22 cellular contexts compared by ENCODE assay signal in genomic region chrX:82230013-82230412, GRCh38.
A peak's percentile ranks its signal among the peaks of the same experiment; 100 is the strongest.
DNase-seq lines count a peak whose midpoint lies in the region; ATAC-seq, FAIRE-seq and TF ChIP-seq lines count a peak whose summit lies in the region.
"Had no signal": no experiment of that assay in that cellular context is flagged by ENCODE, and none has a peak within 500 bp of the region (broad histone marks: within the 10 kb centered on the region; RNA-seq: fewer than 3 reads in every experiment).

No MANE protein-coding gene starts in this region.

- no peaks in the 10 kb centered on the region for H3K4me1 Mint-ChIP-seq in WTC11
- no peaks in the 10 kb centered on the region for H3K4me1 Mint-ChIP-seq in progenitor cell of endocrine pancreas (ENCODE audit: low read depth)
- H3K4me1 Mint-ChIP-seq: stimulated activated naive CD8-positive, alpha-beta T cell treated with anti-CD3 and anti-CD28 coated beads, Interleukin-15, amount 100 ng/mL, for 72 hours had no signal

- POLR2A ChIA-PET in WTC11 (lab: Charles Lee), result no interaction called here

- DNase-seq in NCI-H524 treated with DMSO at 0.1 percent for 48 hours (lab: John Stamatoyannopoulos, UW), result peak; percentile 0
- no peak for DNase-seq in NCI-H524 (lab: John Stamatoyannopoulos, UW)
- peak; percentile 2 for DNase-seq in NAMALWA (ENCODE audit: low spot score)
- no peak for DNase-seq in WTC11 (ENCODE audit: low spot score)
- no peak for DNase-seq in progenitor cell of endocrine pancreas (ENCODE audit: low spot score, unreplicated experiment)
- DNase-seq in GOT3 (lab: John Stamatoyannopoulos, UW), result no peak
- DNase-seq in NCI-H2029 (lab: John Stamatoyannopoulos, UW), result no peak
- DNase-seq in urothelium cell line (ENCODE audit: low spot score), result no peak
- DNase-seq: activated CD4-positive, alpha-beta memory T cell treated with anti-CD3 and anti-CD28 coated beads for 36 hours; activated CD4-positive, CD25-positive, alpha-beta regulatory T cell; activated gamma-delta T cell treated with Interleukin-2 at 50 U/mL for 16 hours; body of pancreas; foreskin keratinocyte; hippocampal formation; MV-4-11; NCI-H1930; NCI-H446; stimulated activated CD4-positive, alpha-beta T cell treated with anti-CD3 and anti-CD28 coated beads, Interleukin-12 subunit alpha, Interleukin-12 subunit beta, amount 100 ng/mL, for 4 hours; stimulated activated naive CD8-positive, alpha-beta T cell treated with anti-CD3 and anti-CD28 coated beads, Interleukin-15, amount 100 ng/mL, for 72 hours; tibial artery had no signal

- H3K27ac Mint-ChIP-seq in WTC11 (no peak overlapping the region), progenitor cell of endocrine pancreas (no peak overlapping the region)
- H3K27ac Mint-ChIP-seq: activated CD4-positive, alpha-beta memory T cell treated with anti-CD3 and anti-CD28 coated beads for 36 hours; stimulated activated naive CD8-positive, alpha-beta T cell treated with anti-CD3 and anti-CD28 coated beads, Interleukin-15, amount 100 ng/mL, for 72 hours had no signal

- H3K9me3 Mint-ChIP-seq in WTC11 (peaks cover 33% of the 10 kb centered on the region), progenitor cell of endocrine pancreas (ENCODE audit: low read depth) (peaks cover 45% of the 10 kb centered on the region)

- H3K27me3 Mint-ChIP-seq in WTC11 (ENCODE audit: low read depth) (no peaks in the 10 kb centered on the region; the same call in 1 of the 2 replicates), progenitor cell of endocrine pancreas (no peaks in the 10 kb centered on the region)
- H3K27me3 Mint-ChIP-seq: activated CD4-positive, alpha-beta memory T cell treated with anti-CD3 and anti-CD28 coated beads for 36 hours; stimulated activated naive CD8-positive, alpha-beta T cell treated with anti-CD3 and anti-CD28 coated beads, Interleukin-15, amount 100 ng/mL, for 72 hours had no signal

- TF ChIP-seq CTCF in WTC11 (IDR thresholded peaks at IDR 0.05) (no peak), progenitor cell of endocrine pancreas (IDR thresholded peaks at IDR 0.05; ENCODE audit: unreplicated experiment) (peak; percentile 34)

- H3K36me3 Mint-ChIP-seq in WTC11 (peaks cover 14% of the 10 kb centered on the region), progenitor cell of endocrine pancreas (ENCODE audit: insufficient read depth) (no peaks in the 10 kb centered on the region)
- H3K36me3 Mint-ChIP-seq: activated CD4-positive, alpha-beta memory T cell treated with anti-CD3 and anti-CD28 coated beads for 36 hours had no signal

- CTCF ChIA-PET in WTC11 (lab: Charles Lee), result interaction anchor here (0.9 to 1.5 kb wide), 2 partner anchors 11 to 447 kb away, joined by 3 to 11 read pairs; no protein-coding TSS in a partner anchor

- H3K4me3 Mint-ChIP-seq in WTC11, result no peak overlapping the region
- H3K4me3 Mint-ChIP-seq in progenitor cell of endocrine pancreas (ENCODE audit: low read depth), result no peak overlapping the region
- H3K4me3 Mint-ChIP-seq: activated CD4-positive, alpha-beta memory T cell treated with anti-CD3 and anti-CD28 coated beads for 36 hours; stimulated activated naive CD8-positive, alpha-beta T cell treated with anti-CD3 and anti-CD28 coated beads, Interleukin-15, amount 100 ng/mL, for 72 hours had no signal

- ATAC-seq in WTC11, result peak; percentile 44; the same call in 1 of the 2 replicates
- ATAC-seq: body of pancreas; foreskin keratinocyte; stimulated activated naive CD8-positive, alpha-beta T cell treated with anti-CD3 and anti-CD28 coated beads, Interleukin-15, amount 100 ng/mL, for 72 hours had no signal

- FAIRE-seq in urothelium cell line (lab: Jason Lieb, UNC), result no peak
- FAIRE-seq: GM12892, keratinocyte had no signal

TF ChIP-seq in WTC11, 78 proteins besides CTCF, POLR2A, EP300 and RAD21:
- TF ChIP-seq ATF3 (CRISPR knock-in tag; conservative IDR thresholded peaks at IDR 0.05) (no peak), ZNF232 (CRISPR knock-in tag; IDR thresholded peaks at IDR 0.05) (no peak), ZNF425 (CRISPR knock-in tag; conservative IDR thresholded peaks at IDR 0.05) (no peak)

Comparison
In these comparisons a context has a peak if more than half of its experiments do, and no peak if none do; other contexts are left out.
1. DNase-seq: peak in NCI-H524 treated with DMSO at 0.1 percent for 48 hours (single experiment) and NAMALWA (single experiment); none in NCI-H524 (0 of 2), WTC11 (single experiment), progenitor cell of endocrine pancreas (single experiment), GOT3 (single experiment), NCI-H2029 (single experiment) and urothelium cell line (single experiment).